28 cellular contexts compared by ENCODE assay signal in genomic region chr19:805161-805561, GRCh38. TPM values are rescaled to one million over a fixed set of nuclear protein-coding genes. Genes with fewer than 3 reads are reported as not detected.
A peak's percentile ranks its signal among the peaks of the same experiment; 100 is the strongest.
DNase-seq lines count a peak whose midpoint lies in the region; ATAC-seq, FAIRE-seq and TF ChIP-seq lines count a peak whose summit lies in the region.
"Had no signal": no experiment of that assay in that cellular context is flagged by ENCODE, and none has a peak within 500 bp of the region (broad histone marks: within the 10 kb centered on the region; RNA-seq: fewer than 3 reads in every experiment).

No MANE protein-coding gene starts in this region.

- DNase-seq in DND-41 (no peak), GM20000 (ENCODE audit: low spot score) (peak; percentile 46), osteoblast (ENCODE audit: insufficient read length, low spot score, missing footprints) (peak; percentile 88), NCI-H1436 (lab: John Stamatoyannopoulos, UW) (no peak), small intestine (no peak)
- no peak for DNase-seq in activated naive CD8-positive, alpha-beta T cell treated with anti-CD3 and anti-CD28 coated beads, Interleukin-2, amount 50 U/mL, for 24 hours
- no peak for DNase-seq in activated T-cell treated with anti-CD3 and anti-CD28 coated beads, Interleukin-2, amount 50 U/mL, for 1 hour
- DNase-seq: activated CD8-positive, alpha-beta T cell treated with anti-CD3 and anti-CD28 coated beads, Interleukin-2, amount 10 ng/mL, durations not matched to agents 7 days and 5 days; activated T-cell treated with anti-CD3 and anti-CD28 coated beads, Interleukin-2, amount 50 U/mL, for 72 hours; DMS79 treated with DMSO at 0.1 percent for 48 hours; effector memory CD4-positive, alpha-beta T cell; mesenchymal stem cell; naive B cell; NCI-H1417 treated with DMSO at 0.1 percent for 48 hours; NCI-H2171 treated with DMSO at 0.1 percent for 48 hours; NCI-H774; PC-9; stimulated activated CD4-positive, alpha-beta T cell treated with anti-CD3 and anti-CD28 coated beads, Interleukin-2, amount 100 ng/mL, for 24 hours; stimulated activated naive CD8-positive, alpha-beta T cell treated with anti-CD3 and anti-CD28 coated beads, Interleukin-15, Interleukin-2, amounts not matched to agents 100 U/mL and 50 U/mL, for 24 hours; transverse colon had no signal

- H3K36me3 Mint-ChIP-seq in activated naive CD8-positive, alpha-beta T cell treated with anti-CD3 and anti-CD28 coated beads, Interleukin-2, amount 50 U/mL, for 24 hours (ENCODE audit: low read depth): peaks cover 66% of the 10 kb centered on the region

- H3K9me3 Mint-ChIP-seq in activated naive CD8-positive, alpha-beta T cell treated with anti-CD3 and anti-CD28 coated beads, Interleukin-2, amount 50 U/mL, for 24 hours: no peaks in the 10 kb centered on the region
- H3K9me3 Mint-ChIP-seq: activated T-cell treated with anti-CD3 and anti-CD28 coated beads, Interleukin-2, amount 50 U/mL, for 72 hours; naive B cell had no signal

- peak overlapping the region; percentile 35 for H3K27ac Mint-ChIP-seq in activated naive CD8-positive, alpha-beta T cell treated with anti-CD3 and anti-CD28 coated beads, Interleukin-2, amount 50 U/mL, for 24 hours
- H3K27ac Mint-ChIP-seq: activated CD8-positive, alpha-beta T cell treated with anti-CD3 and anti-CD28 coated beads, Interleukin-2, amount 10 ng/mL, durations not matched to agents 7 days and 5 days; activated naive CD8-positive, alpha-beta T cell; activated T-cell treated with anti-CD3 and anti-CD28 coated beads, Interleukin-2, amount 50 U/mL, for 72 hours had no signal

- H3K9me3 ChIP-seq in DND-41 (ENCODE audit: insufficient read depth, low read length, severe bottlenecking) (no peaks in the 10 kb centered on the region), osteoblast (ENCODE audit: low read depth, low read length) (no peaks in the 10 kb centered on the region), small intestine (ENCODE audit: control insufficient read depth, low read depth) (no peaks in the 10 kb centered on the region)
- H3K9me3 ChIP-seq: body of pancreas, esophagus muscularis mucosa, gastroesophageal sphincter, SJSA1, transverse colon had no signal

- H3K4me1 ChIP-seq in DND-41 (ENCODE audit: insufficient read depth, low read length): peaks cover 23% of the 10 kb centered on the region
- peaks cover 27% of the 10 kb centered on the region for H3K4me1 ChIP-seq in osteoblast (ENCODE audit: insufficient read depth, low read length)
- H3K4me1 ChIP-seq in small intestine (ENCODE audit: control insufficient read depth in 2 of 2, insufficient read depth in 1 of 2, low read depth in 1 of 2, low read length in 1 of 2): peaks cover 7 to 8% of the 10 kb centered on the region in 2 donors

- H2AFZ ChIP-seq in DND-41 (ENCODE audit: low read depth, low read length): no peak overlapping the region
- no peak overlapping the region for H2AFZ ChIP-seq in osteoblast (ENCODE audit: low read length)
- H2AFZ ChIP-seq: PC-9 had no signal

- H3K27me3 Mint-ChIP-seq in activated naive CD8-positive, alpha-beta T cell treated with anti-CD3 and anti-CD28 coated beads, Interleukin-2, amount 50 U/mL, for 24 hours: no peaks in the 10 kb centered on the region
- H3K27me3 Mint-ChIP-seq: activated naive CD8-positive, alpha-beta T cell; naive B cell had no signal

- H3K4me3 ChIP-seq in DND-41 (ENCODE audit: low read depth in 1 of 2, low read length in 2 of 2) (no peak overlapping the region), osteoblast (ENCODE audit: insufficient read depth, low read length) (no peak overlapping the region), small intestine (ENCODE audit: low read depth in 1 of 2, low read length in 2 of 2) (no peak overlapping the region)
- H3K4me3 ChIP-seq: body of pancreas, esophagus muscularis mucosa, gastroesophageal sphincter, PC-9, SJSA1, transverse colon had no signal

- H3K27me3 ChIP-seq in DND-41 (ENCODE audit: insufficient read depth, low read length, poor library complexity): no peaks in the 10 kb centered on the region
- no peaks in the 10 kb centered on the region for H3K27me3 ChIP-seq in osteoblast (ENCODE audit: insufficient read depth, low read length)
- H3K27me3 ChIP-seq in small intestine (ENCODE audit: control insufficient read depth in 2 of 2, insufficient read depth in 2 of 2, low read length in 2 of 2): no peaks in the 10 kb centered on the region
- H3K27me3 ChIP-seq: body of pancreas, esophagus muscularis mucosa, gastroesophageal sphincter, SJSA1, transverse colon had no signal

- H3K27ac ChIP-seq in DND-41 (ENCODE audit: low read length) (no peak overlapping the region), osteoblast (ENCODE audit: low read depth, low read length) (no peak overlapping the region), small intestine (ENCODE audit: low read depth in 1 of 2, low read length in 1 of 2) (no peak overlapping the region)
- H3K27ac ChIP-seq: body of pancreas, esophagus muscularis mucosa, gastroesophageal sphincter, PC-9, SJSA1, transverse colon, VCaP had no signal

- H3K79me2 ChIP-seq in DND-41 (ENCODE audit: insufficient read depth, low read length): peaks cover 96% of the 10 kb centered on the region
- peaks cover 98% of the 10 kb centered on the region for H3K79me2 ChIP-seq in osteoblast (ENCODE audit: insufficient read depth, low read length)

- H3K36me3 ChIP-seq in DND-41 (ENCODE audit: insufficient read depth, low read length) (peaks cover 99% of the 10 kb centered on the region), osteoblast (ENCODE audit: insufficient read depth, low read length) (peaks cover 91% of the 10 kb centered on the region), small intestine (ENCODE audit: control insufficient read depth in 2 of 2, insufficient read depth in 2 of 2, low read length in 2 of 2) (peaks cover 34 to 50% of the 10 kb centered on the region in 2 donors)

- peaks cover 98% of the 10 kb centered on the region for H4K20me1 ChIP-seq in DND-41 (ENCODE audit: insufficient read depth, low read length)
- peaks cover 95% of the 10 kb centered on the region for H4K20me1 ChIP-seq in osteoblast (ENCODE audit: insufficient read depth, low read length)

- TF ChIP-seq CTCF in DND-41 (IDR thresholded peaks at IDR 0.05; ENCODE audit: borderline replicate concordance, extremely low read depth, low read length, poor library complexity, severe bottlenecking) (peak; percentile 23), GM20000 (IDR thresholded peaks at IDR 0.05; ENCODE audit: extremely low read depth, missing control alignments) (no peak), osteoblast (IDR thresholded peaks at IDR 0.05; ENCODE audit: extremely low read depth, low read depth, low read length) (no peak)

- no peak for FAIRE-seq in small intestine (lab: Jason Lieb, UNC)

- WGBS in small intestine, 3 donors: 90 to 92% (median 91%) methylated on average over 31 to 33 of the region's 33 CpGs

- H3K4me3 Mint-ChIP-seq in activated naive CD8-positive, alpha-beta T cell treated with anti-CD3 and anti-CD28 coated beads, Interleukin-2, amount 50 U/mL, for 24 hours: no peak overlapping the region
- H3K4me3 Mint-ChIP-seq: activated CD8-positive, alpha-beta T cell treated with anti-CD3 and anti-CD28 coated beads, Interleukin-2, amount 10 ng/mL, durations not matched to agents 7 days and 5 days; activated naive CD8-positive, alpha-beta T cell; activated T-cell treated with anti-CD3 and anti-CD28 coated beads, Interleukin-2, amount 50 U/mL, for 72 hours had no signal

- H3K4me1 Mint-ChIP-seq in activated naive CD8-positive, alpha-beta T cell treated with anti-CD3 and anti-CD28 coated beads, Interleukin-2, amount 50 U/mL, for 24 hours: peaks cover 33% of the 10 kb centered on the region

- no peak for ATAC-seq in DND-41 (ENCODE audit: insufficient read depth, low read depth)
- ATAC-seq in activated naive CD8-positive, alpha-beta T cell treated with anti-CD3 and anti-CD28 coated beads, Interleukin-2, amount 50 U/mL, for 24 hours: no peak
- ATAC-seq: activated CD8-positive, alpha-beta T cell treated with anti-CD3 and anti-CD28 coated beads, Interleukin-2, amount 10 ng/mL, durations not matched to agents 7 days and 5 days; body of pancreas; gastroesophageal sphincter; stimulated activated naive CD8-positive, alpha-beta T cell treated with anti-CD3 and anti-CD28 coated beads, Interleukin-15, Interleukin-2, amounts not matched to agents 100 U/mL and 50 U/mL, for 24 hours had no signal

- H3K9ac ChIP-seq in DND-41 (ENCODE audit: low read depth, low read length): no peak overlapping the region

- H3K4me2 ChIP-seq in DND-41 (ENCODE audit: insufficient read depth, low read length): no peak overlapping the region
- H3K4me2 ChIP-seq in osteoblast (ENCODE audit: insufficient read depth, low read length): no peak overlapping the region
- H3K4me2 ChIP-seq: PC-9 had no signal

RNA-seq across cellular contexts. Expression of gene PTBP1, which starts 7.9 kb away (rescaled TPM):
- total RNA-seq in osteoblast: 106 and 124 TPM in 2 replicates
- polyA plus RNA-seq in small intestine: 100 to 1,000 TPM; 109 to 149 (median 131) TPM

RNA-seq across cellular contexts. Expression of gene PLPPR3, which starts 16.6 kb away (rescaled TPM):
- total RNA-seq in osteoblast: 0.36 TPM in 1 of 2 replicates, not detected in the other
- polyA plus RNA-seq in small intestine: under 1 TPM in 1 of 3 donors, not detected in 2; 0.57 TPM
- total RNA-seq: activated CD8-positive, alpha-beta T cell treated with anti-CD3 and anti-CD28 coated beads, Interleukin-2, amount 10 ng/mL, durations not matched to agents 7 days and 5 days; activated T-cell treated with anti-CD3 and anti-CD28 coated beads, Interleukin-2, amount 50 U/mL, for 72 hours; body of pancreas; esophagus muscularis mucosa; gastroesophageal sphincter; posterior vena cava; T-helper 2 cell treated with Interferon-gamma antibody and Interleukin-4, amounts not matched to agents 100 ng/mL and 5 ng/mL, for 36 hours; transverse colon had no signal

RNA-seq across cellular contexts. Expression of gene AZU1, which starts 22.5 kb away (rescaled TPM):
- not detected in 2 replicates for total RNA-seq in osteoblast
- polyA plus RNA-seq in small intestine: not detected
- total RNA-seq: activated CD8-positive, alpha-beta T cell treated with anti-CD3 and anti-CD28 coated beads, Interleukin-2, amount 10 ng/mL, durations not matched to agents 7 days and 5 days; activated T-cell treated with anti-CD3 and anti-CD28 coated beads, Interleukin-2, amount 50 U/mL, for 72 hours; PC-9; SJSA1; T-helper 2 cell treated with Interferon-gamma antibody and Interleukin-4, amounts not matched to agents 100 ng/mL and 5 ng/mL, for 36 hours; transverse colon had no signal

RNA-seq across cellular contexts. Expression of gene PRTN3, which starts 35.6 kb away (rescaled TPM):
- total RNA-seq in osteoblast: not detected in 2 replicates
- polyA plus RNA-seq in small intestine: not detected
- total RNA-seq: activated CD8-positive, alpha-beta T cell treated with anti-CD3 and anti-CD28 coated beads, Interleukin-2, amount 10 ng/mL, durations not matched to agents 7 days and 5 days; activated T-cell treated with anti-CD3 and anti-CD28 coated beads, Interleukin-2, amount 50 U/mL, for 72 hours; gastroesophageal sphincter; PC-9; SJSA1; T-helper 2 cell treated with Interferon-gamma antibody and Interleukin-4, amounts not matched to agents 100 ng/mL and 5 ng/mL, for 36 hours; transverse colon had no signal

RNA-seq across cellular contexts. Expression of gene ELANE, which starts 46.9 kb away (rescaled TPM):
- 0.36 and 0.59 TPM in 2 replicates for total RNA-seq in osteoblast
- 1 to 10 TPM in 1 of 3 donors, not detected in 2; 1.8 TPM for polyA plus RNA-seq in small intestine
- total RNA-seq: activated CD8-positive, alpha-beta T cell treated with anti-CD3 and anti-CD28 coated beads, Interleukin-2, amount 10 ng/mL, durations not matched to agents 7 days and 5 days; activated T-cell treated with anti-CD3 and anti-CD28 coated beads, Interleukin-2, amount 50 U/mL, for 72 hours; body of pancreas; PC-9; SJSA1; T-helper 2 cell treated with Interferon-gamma antibody and Interleukin-4, amounts not matched to agents 100 ng/mL and 5 ng/mL, for 36 hours had no signal

Comparison
In these comparisons a context has a peak if more than half of its experiments do, and no peak if none do; other contexts are left out.
1. DNase-seq: peak in GM20000 (single experiment) and osteoblast (single experiment); none in DND-41 (single experiment), activated naive CD8-positive, alpha-beta T cell treated with anti-CD3 and anti-CD28 coated beads, Interleukin-2, amount 50 U/mL, for 24 hours (single experiment), NCI-H1436 (single experiment), small intestine (single experiment) and activated T-cell treated with anti-CD3 and anti-CD28 coated beads, Interleukin-2, amount 50 U/mL, for 1 hour (single experiment).